Comparison of ENCODE assay signal across 9 cellular contexts in the genomic region with DNA sequence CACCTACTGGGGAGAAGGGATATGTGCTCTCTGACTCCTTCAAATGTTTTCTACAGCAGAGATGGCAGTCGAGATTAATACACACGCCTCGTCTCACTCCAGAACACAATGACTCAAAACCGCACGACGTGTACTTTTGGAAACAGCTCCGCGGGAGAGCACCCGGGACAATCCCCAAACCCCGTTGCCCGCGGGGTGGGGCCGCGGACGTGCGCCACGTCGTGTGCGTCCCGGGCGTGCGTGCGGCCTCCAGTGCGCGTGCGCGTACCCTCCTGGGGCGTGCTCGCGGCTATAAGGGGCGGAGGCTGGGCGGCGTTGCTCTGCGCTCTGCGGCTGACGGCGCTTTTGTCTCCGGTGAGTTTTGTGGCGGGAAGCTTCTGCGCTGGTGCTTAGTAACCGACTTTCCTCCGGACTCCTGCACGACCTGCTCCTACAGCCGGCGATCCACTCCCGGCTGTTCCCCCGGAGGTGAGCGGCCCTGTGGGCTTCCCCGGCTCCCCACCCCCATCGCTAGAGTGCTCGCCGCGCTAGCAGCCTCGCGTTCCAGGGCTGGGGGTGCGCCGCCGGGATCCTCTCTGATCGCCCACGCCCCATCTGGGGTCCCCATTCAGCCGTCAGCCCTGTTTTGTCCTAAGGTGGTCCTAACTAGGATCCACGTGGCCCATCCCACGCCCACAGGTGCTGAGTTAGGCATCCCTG. TPM values are rescaled to one million over a fixed set of nuclear protein-coding genes. Genes with fewer than 3 reads are reported as not detected.
DNase-seq lines count a peak whose midpoint lies in the region; ATAC-seq, FAIRE-seq and TF ChIP-seq lines count a peak whose summit lies in the region.
"Had no signal": no experiment of that assay in that cellular context is flagged by ENCODE, and none has a peak within 500 bp of the region (broad histone marks: within the 10 kb centered on the region; RNA-seq: fewer than 3 reads in every experiment).

Gene HILPDA (plus strand): TSS at position 323 of the 699 bp plus-strand sequence. CDS start 1,391 bp downstream, outside the sequence.

- no peaks in the 10 kb centered on the region for H3K9me3 ChIP-seq in kidney (ENCODE audit: control insufficient read depth in 1 of 2, low read length in 2 of 2)

- TF ChIP-seq CTCF in kidney (IDR thresholded peaks at IDR 0.05; ENCODE audit: borderline replicate concordance, extremely low read depth, insufficient read depth): no peak

- no peaks in the 10 kb centered on the region for H3K36me3 ChIP-seq in kidney (ENCODE audit: control insufficient read depth in 1 of 2, insufficient read depth in 2 of 2, low read length in 2 of 2)

- peaks cover 9 to 17% of the 10 kb centered on the region in 2 donors for H3K4me1 ChIP-seq in kidney (ENCODE audit: control insufficient read depth in 1 of 2, insufficient read depth in 1 of 2, low read depth in 1 of 2, low read length in 2 of 2)

- peak; percentile 89 for ATAC-seq in HG03432 (IDR thresholded peaks at IDR 0.05; ENCODE audit: unreplicated experiment)

- H3K4me3 ChIP-seq in kidney (ENCODE audit: low read length in 2 of 2): peak within 1 kb of the TSS; percentile 90 to 91

- FAIRE-seq in kidney (lab: Jason Lieb, UNC): no peak
- FAIRE-seq: TTC549 had no signal

- intact Hi-C loops in kidney (cut with DNase I): no loop called here

- DNase-seq in AML-193 (lab: John Stamatoyannopoulos, UW) (peak; percentile 86 to 88), NCI-H460 (ENCODE audit: extremely low read depth, low read depth) (peak; percentile 83), cerebellum (ENCODE audit: low spot score) (peak; percentile 91), kidney (peak; percentile 98)
- peak; percentile 90 for DNase-seq in activated CD4-positive, alpha-beta T cell treated with anti-CD3 and anti-CD28 coated beads for 1 hour
- DNase-seq in stimulated activated CD4-positive, alpha-beta T cell treated with anti-CD3 and anti-CD28 coated beads, Interleukin-15, amount 100 ng/mL, for 1 hour (ENCODE audit: low read depth in 1 of 2, low spot score in 1 of 2): peak; percentile 88 to 92

- H3K27ac ChIP-seq in kidney (ENCODE audit: low read depth in 2 of 2, low read length in 2 of 2): peak within 1 kb of the TSS; percentile 84 to 93

- H3K9ac ChIP-seq in kidney (ENCODE audit: low read length in 2 of 2): peak within 1 kb of the TSS; percentile 71 to 86

- peak; percentile 80 for TF ChIP-seq POLR2A in GM19193 (IDR thresholded peaks at IDR 0.05; ENCODE audit: extremely low read depth, insufficient read depth, insufficient read length)

RNA-seq across cellular contexts. Expression of gene HILPDA, which starts in this region (rescaled TPM):
- 16.1 and 21.6 TPM in 2 replicates for total RNA-seq in NCI-H460 (2014; rRNA removed; shearing (Covaris generic))
- 21.8 and 27.7 TPM in 2 replicates for polyA plus RNA-seq in NCI-H460 (2014; cell fraction: nucleus; rRNA removed)
- total RNA-seq in cerebellum (33.6 TPM), kidney (10.3 TPM)
- 7.2 TPM for polyA plus RNA-seq in kidney (ENCODE audit: insufficient read depth, low read depth, low replicate concordance)

Comparison
In these comparisons a context has a peak if more than half of its experiments do, and no peak if none do; other contexts are left out.
1. Peak in every context shown above with its lines: DNase-seq, ATAC-seq, H3K4me3 ChIP-seq and H3K27ac ChIP-seq.